ENCODE assay signal across 24 cellular contexts in the genomic region with DNA sequence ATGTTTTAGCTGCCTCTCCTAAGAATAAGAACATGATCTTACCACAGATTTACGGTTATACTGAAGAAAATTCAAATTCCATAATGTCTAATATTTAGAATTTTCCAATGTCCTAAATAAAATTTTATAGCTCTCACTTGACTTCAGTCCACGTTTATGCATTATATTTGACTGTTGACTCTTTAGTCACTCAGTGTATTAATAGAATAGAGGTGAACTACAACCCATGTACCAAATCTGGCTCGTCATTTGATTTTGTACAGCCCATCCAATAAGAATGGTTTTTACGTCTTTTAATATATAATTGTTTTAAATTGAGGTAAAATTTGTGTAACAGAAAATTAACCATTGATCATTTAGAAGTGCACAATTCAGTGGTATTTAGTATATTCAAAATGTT.
"Had no signal": no experiment of that assay in that cellular context is flagged by ENCODE, and none has a peak within 500 bp of the region (broad histone marks: within the 10 kb centered on the region; RNA-seq: fewer than 3 reads in every experiment).

No MANE protein-coding gene starts in this region.

- DNase-seq: effector memory CD4-positive, alpha-beta T cell; erythroblast; esophagus squamous epithelium; foreskin fibroblast; foreskin melanocyte; heart left ventricle; hypothalamus; immature natural killer cell; islet precursor cell; kidney; kidney glomerular epithelial cell; left colon; left ventricle myocardium superior; lower lobe of right lung; mesenchymal stem cell; midbrain; naive thymus-derived CD4-positive, alpha-beta T cell had no signal

- H3K27me3 Mint-ChIP-seq: dendritic cell treated with granulocyte-macrophage colony-stimulating factor and Interleukin-4, amounts not matched to agents 40 ng/mL and 50 ng/mL, for 4 days; naive thymus-derived CD4-positive, alpha-beta T cell had no signal

- H3K4me2 ChIP-seq: hepatocyte had no signal

- H3K27ac ChIP-seq: coronary artery, epithelial cell of prostate, esophagus squamous epithelium, gastroesophageal sphincter, heart left ventricle, hepatocyte, lower lobe of right lung had no signal

- H3K4me3 ChIP-seq: coronary artery, esophagus squamous epithelium, gastroesophageal sphincter, heart left ventricle, hepatocyte, lower lobe of right lung had no signal

- H3K27me3 ChIP-seq: esophagus squamous epithelium, gastroesophageal sphincter, heart left ventricle, hepatocyte had no signal

- H3K4me1 ChIP-seq: heart left ventricle, lower lobe of right lung had no signal

- H3K4me3 Mint-ChIP-seq: dendritic cell treated with granulocyte-macrophage colony-stimulating factor and Interleukin-4, amounts not matched to agents 40 ng/mL and 50 ng/mL, for 4 days; immature natural killer cell; naive thymus-derived CD4-positive, alpha-beta T cell had no signal

- H2AFZ ChIP-seq: hepatocyte had no signal

- H3K27ac Mint-ChIP-seq: dendritic cell treated with granulocyte-macrophage colony-stimulating factor and Interleukin-4, amounts not matched to agents 40 ng/mL and 50 ng/mL, for 4 days had no signal

- H3K9me3 ChIP-seq: esophagus squamous epithelium, gastroesophageal sphincter, heart left ventricle, lower lobe of right lung had no signal

- ATAC-seq: esophagus mucosa; gastroesophageal sphincter; left colon; left lobe of liver; left ventricle myocardium superior; lower lobe of right lung; naive thymus-derived CD4-positive, alpha-beta T cell had no signal

- H3K9me3 Mint-ChIP-seq: dendritic cell treated with granulocyte-macrophage colony-stimulating factor and Interleukin-4, amounts not matched to agents 40 ng/mL and 50 ng/mL, for 4 days; immature natural killer cell; naive thymus-derived CD4-positive, alpha-beta T cell had no signal
